ENCODE assay signal across 14 cellular contexts in the genomic region with DNA sequence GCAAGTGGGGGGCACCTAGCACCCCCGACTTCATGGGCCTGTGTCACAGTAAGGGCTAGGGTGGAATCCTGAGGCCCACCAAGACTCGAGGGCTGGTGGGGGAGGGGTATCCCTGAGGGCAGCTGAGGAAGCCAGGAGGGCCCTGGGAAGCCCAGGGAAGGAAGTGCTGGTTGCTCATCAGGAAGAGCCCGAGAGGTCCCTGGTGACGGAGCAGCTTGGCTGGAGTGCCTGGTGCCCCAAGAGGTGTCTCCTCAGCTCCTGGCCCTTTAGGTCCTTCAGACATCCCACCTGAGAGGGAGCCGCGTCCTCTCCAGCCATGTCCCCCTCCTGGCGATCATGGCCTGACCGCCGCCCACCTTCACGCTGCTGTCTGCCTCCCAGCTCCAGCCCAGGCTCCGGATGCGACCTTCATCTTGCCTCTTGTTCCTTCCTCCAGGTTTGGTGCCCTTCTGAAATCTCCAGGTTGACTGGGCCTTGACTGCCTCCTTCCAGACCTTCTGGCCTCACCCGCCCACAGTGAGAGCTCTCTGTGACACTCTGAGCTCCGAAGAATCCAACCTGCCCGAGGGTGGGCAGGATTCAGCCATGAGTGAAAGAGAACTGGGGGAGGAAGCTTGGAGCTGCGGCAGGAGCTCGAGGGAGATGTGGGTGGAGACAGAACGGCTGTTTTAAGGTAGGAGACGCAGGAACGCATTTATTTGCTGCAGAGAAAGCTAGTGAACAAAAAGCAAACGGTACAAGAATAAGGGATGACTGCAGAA. TPM values are rescaled to one million over a fixed set of nuclear protein-coding genes. Genes with fewer than 3 reads are reported as not detected.
A peak's percentile ranks its signal among the peaks of the same experiment; 100 is the strongest.
DNase-seq lines count a peak whose midpoint lies in the region; ATAC-seq and TF ChIP-seq lines count a peak whose summit lies in the region.
"Had no signal": no experiment of that assay in that cellular context is flagged by ENCODE, and none has a peak within 500 bp of the region (broad histone marks: within the 10 kb centered on the region; RNA-seq: fewer than 3 reads in every experiment).

No MANE protein-coding gene starts in this region.

- peak overlapping the region; percentile 71 for H3K4me3 Mint-ChIP-seq in T-helper 1 cell treated with Interleukin-12 subunit alpha and Interleukin-12 subunit beta and Interleukin-4 antibody, amounts not matched to agents 30 μg/mL and 1 μg/mL, for 36 hours
- peak overlapping the region; percentile 82 for H3K4me3 Mint-ChIP-seq in CD8-positive, alpha-beta T cell
- H3K4me3 Mint-ChIP-seq in activated naive CD8-positive, alpha-beta T cell treated with anti-CD3 and anti-CD28 coated beads, Interleukin-2, amount 50 U/mL, for 24 hours = peak overlapping the region; percentile 5
- H3K4me3 Mint-ChIP-seq in natural killer cell (peak overlapping the region; percentile 95), osteocyte (ENCODE audit: unreplicated experiment) (no peak overlapping the region)

- no peaks in the 10 kb centered on the region for H3K36me3 ChIP-seq in CD8-positive, alpha-beta T cell (ENCODE audit: insufficient read depth, low read length)

- H3K9me3 Mint-ChIP-seq in T-helper 1 cell treated with Interleukin-12 subunit alpha and Interleukin-12 subunit beta and Interleukin-4 antibody, amounts not matched to agents 30 μg/mL and 1 μg/mL, for 36 hours = peaks cover 24% of the 10 kb centered on the region
- no peaks in the 10 kb centered on the region for H3K9me3 Mint-ChIP-seq in CD8-positive, alpha-beta T cell
- peaks cover 9% of the 10 kb centered on the region for H3K9me3 Mint-ChIP-seq in activated naive CD8-positive, alpha-beta T cell treated with anti-CD3 and anti-CD28 coated beads, Interleukin-2, amount 50 U/mL, for 24 hours
- H3K9me3 Mint-ChIP-seq in natural killer cell (peaks cover 0 to 4% of the 10 kb centered on the region in 2 donors), osteocyte (ENCODE audit: unreplicated experiment) (no peaks in the 10 kb centered on the region)

- no peaks in the 10 kb centered on the region for H3K27me3 ChIP-seq in CD8-positive, alpha-beta T cell (ENCODE audit: insufficient read depth, low read length)

- H3K36me3 Mint-ChIP-seq in T-helper 1 cell treated with Interleukin-12 subunit alpha and Interleukin-12 subunit beta and Interleukin-4 antibody, amounts not matched to agents 30 μg/mL and 1 μg/mL, for 36 hours (ENCODE audit: low read depth) = peaks cover 20% of the 10 kb centered on the region
- peaks cover 6% of the 10 kb centered on the region for H3K36me3 Mint-ChIP-seq in CD8-positive, alpha-beta T cell
- peaks cover 20% of the 10 kb centered on the region for H3K36me3 Mint-ChIP-seq in activated naive CD8-positive, alpha-beta T cell treated with anti-CD3 and anti-CD28 coated beads, Interleukin-2, amount 50 U/mL, for 24 hours (ENCODE audit: low read depth)
- H3K36me3 Mint-ChIP-seq in natural killer cell = no peaks in the 10 kb centered on the region
- H3K36me3 Mint-ChIP-seq in osteocyte (ENCODE audit: unreplicated experiment) = no peaks in the 10 kb centered on the region

- peaks cover 12% of the 10 kb centered on the region for H3K27me3 Mint-ChIP-seq in T-helper 1 cell treated with Interleukin-12 subunit alpha and Interleukin-12 subunit beta and Interleukin-4 antibody, amounts not matched to agents 30 μg/mL and 1 μg/mL, for 36 hours (ENCODE audit: low read depth)
- no peaks in the 10 kb centered on the region for H3K27me3 Mint-ChIP-seq in CD8-positive, alpha-beta T cell (ENCODE audit: low read depth)
- no peaks in the 10 kb centered on the region for H3K27me3 Mint-ChIP-seq in activated naive CD8-positive, alpha-beta T cell treated with anti-CD3 and anti-CD28 coated beads, Interleukin-2, amount 50 U/mL, for 24 hours
- H3K27me3 Mint-ChIP-seq in natural killer cell (ENCODE audit: low read depth in 2 of 2) = no peaks in the 10 kb centered on the region
- H3K27me3 Mint-ChIP-seq in osteocyte (ENCODE audit: unreplicated experiment) = peaks cover 42% of the 10 kb centered on the region

- CTCF ChIA-PET in CD8-positive, alpha-beta T cell (lab: Charles Lee) = interaction anchor here (0.9 to 1.8 kb wide), 6 partner anchors 11 to 149 kb away, joined by 3 to 11 read pairs (median 4); partner anchors contain the start of gene ANKRD39

- no peak for ATAC-seq in CD8-positive, alpha-beta T cell
- ATAC-seq in activated naive CD8-positive, alpha-beta T cell treated with anti-CD3 and anti-CD28 coated beads, Interleukin-2, amount 50 U/mL, for 24 hours = no peak
- ATAC-seq in natural killer cell = no peak
- ATAC-seq: SK-N-SH treated with all-trans-retinoic acid at 6 μM for 48 hours had no signal

- TF ChIP-seq CTCF in CD8-positive, alpha-beta T cell (IDR thresholded peaks at IDR 0.05) = no peak
- TF ChIP-seq CTCF in natural killer cell (IDR thresholded peaks at IDR 0.05) (no peak), osteocyte (IDR thresholded peaks at IDR 0.05) (no peak)

- H3K9me3 ChIP-seq in CD8-positive, alpha-beta T cell (ENCODE audit: low read length) = no peaks in the 10 kb centered on the region

- in situ Hi-C loops in KBM-7 (cut with MboI; ENCODE audit: low pct_unique_long_range_greater_than_20kb, low sequenced_read_pairs) = no loop called here

- no peak for DNase-seq in T-helper 1 cell
- no peak for DNase-seq in CD8-positive, alpha-beta T cell
- no peak for DNase-seq in activated naive CD8-positive, alpha-beta T cell treated with anti-CD3 and anti-CD28 coated beads, Interleukin-2, amount 50 U/mL, for 24 hours
- DNase-seq in natural killer cell = no peak
- no peak for DNase-seq in HuH-7.5 (ENCODE audit: low spot score)
- DNase-seq in KBM-7 = no peak
- DNase-seq in osteocyte (ENCODE audit: extremely low spot score, unreplicated experiment) = no peak
- DNase-seq: kidney, NCI-H226, OCI-M1 had no signal

- H3K4me1 Mint-ChIP-seq in T-helper 1 cell treated with Interleukin-12 subunit alpha and Interleukin-12 subunit beta and Interleukin-4 antibody, amounts not matched to agents 30 μg/mL and 1 μg/mL, for 36 hours (ENCODE audit: low read depth) = peaks cover 35% of the 10 kb centered on the region
- H3K4me1 Mint-ChIP-seq in CD8-positive, alpha-beta T cell (ENCODE audit: low read depth) = peaks cover 71% of the 10 kb centered on the region
- peaks cover 48% of the 10 kb centered on the region for H3K4me1 Mint-ChIP-seq in activated naive CD8-positive, alpha-beta T cell treated with anti-CD3 and anti-CD28 coated beads, Interleukin-2, amount 50 U/mL, for 24 hours
- peaks cover 52 to 68% of the 10 kb centered on the region in 2 donors for H3K4me1 Mint-ChIP-seq in natural killer cell
- peaks cover 14% of the 10 kb centered on the region for H3K4me1 Mint-ChIP-seq in osteocyte (ENCODE audit: unreplicated experiment)

- peaks cover 53% of the 10 kb centered on the region for H3K4me1 ChIP-seq in CD8-positive, alpha-beta T cell (ENCODE audit: insufficient read depth, low read length)

- POLR2A ChIA-PET in CD8-positive, alpha-beta T cell (lab: Charles Lee) = interaction anchor here (0.7 to 3.6 kb wide), 6 partner anchors 10 to 55 kb away, joined by 3 to 20 read pairs (median 6); partner anchors contain the start of gene ANKRD39

- intact Hi-C loops in CD8-positive, alpha-beta T cell (cut with DNase I, micrococcal nuclease) = loop anchor here (1.0 to 2.0 kb wide), 2 partner anchors 12 to 42 kb away; partner anchors contain the start of gene SEMA4C (in 2 of the 2)
- intact Hi-C loops in natural killer cell (cut with micrococcal nuclease) = loop anchor here (5.0 kb wide), 1 partner anchor 35 kb away; no protein-coding TSS in a partner anchor

- peak overlapping the region; percentile 95 for H3K27ac Mint-ChIP-seq in T-helper 1 cell treated with Interleukin-12 subunit alpha and Interleukin-12 subunit beta and Interleukin-4 antibody, amounts not matched to agents 30 μg/mL and 1 μg/mL, for 36 hours
- H3K27ac Mint-ChIP-seq in CD8-positive, alpha-beta T cell = peak overlapping the region; percentile 94
- peak overlapping the region; percentile 24 for H3K27ac Mint-ChIP-seq in activated naive CD8-positive, alpha-beta T cell treated with anti-CD3 and anti-CD28 coated beads, Interleukin-2, amount 50 U/mL, for 24 hours
- H3K27ac Mint-ChIP-seq in natural killer cell (peak overlapping the region; percentile 97 to 98), osteocyte (ENCODE audit: unreplicated experiment) (no peak overlapping the region)

- H3K4me3 ChIP-seq in CD8-positive, alpha-beta T cell (ENCODE audit: low read depth, low read length) = peak overlapping the region; percentile 40

- no peak overlapping the region for H3K27ac ChIP-seq in CD8-positive, alpha-beta T cell (ENCODE audit: low read depth, low read length)
- H3K27ac ChIP-seq: 22Rv1, VCaP had no signal

RNA-seq across cellular contexts. Expression of gene SEMA4C, which starts 42.7 kb away (rescaled TPM):
- total RNA-seq in CD8-positive, alpha-beta T cell = 10 to 100 TPM; 40.0 to 45.7 TPM
- 10 to 100 TPM; 51.8 to 78.1 (median 65.8) TPM for total RNA-seq in natural killer cell
- 33.8 and 39.1 TPM in 2 replicates for total RNA-seq in osteocyte

RNA-seq across cellular contexts. Expression of gene ANKRD39, which starts 54.7 kb away (rescaled TPM):
- total RNA-seq in CD8-positive, alpha-beta T cell = 10 to 100 TPM; 13.9 to 16.4 TPM
- total RNA-seq in natural killer cell (10 to 100 TPM; 15.5 to 22.3 (median 21.6) TPM), osteocyte (10.5 and 12.4 TPM in 2 replicates)
